In genomic region chr3:111906667-111907066, GRCh38 we compare ENCODE assay signal across 1 cellular context.
TF ChIP-seq lines count a peak whose summit lies in the region.

No MANE protein-coding gene starts in this region.

TF ChIP-seq in A549, 52 proteins besides CTCF, POLR2A, EP300 and RAD21 (continued from another document):
- no peak for TF ChIP-seq REST (IDR thresholded peaks at IDR 0.05)
- no peak for TF ChIP-seq HOXB5 (CRISPR knock-in tag; IDR thresholded peaks at IDR 0.05)
- TF ChIP-seq HOXB13 (CRISPR knock-in tag; IDR thresholded peaks at IDR 0.05; ENCODE audit: low read depth): no peak
- TF ChIP-seq SMC3 (IDR thresholded peaks at IDR 0.05): no peak
- TF ChIP-seq ZNF302 (CRISPR knock-in tag; IDR thresholded peaks at IDR 0.05): no peak
- no peak for TF ChIP-seq ZFP36 (IDR thresholded peaks at IDR 0.05; ENCODE audit: borderline replicate concordance, partially characterized antibody)
- TF ChIP-seq CHD2 (IDR thresholded peaks at IDR 0.05; ENCODE audit: low read length, partially characterized antibody): no peak
- no peak for TF ChIP-seq CHD4 (IDR thresholded peaks at IDR 0.05; ENCODE audit: borderline replicate concordance)
- TF ChIP-seq SREBF2 (IDR thresholded peaks at IDR 0.05): no peak
- no peak for TF ChIP-seq MAZ (IDR thresholded peaks at IDR 0.05; ENCODE audit: borderline replicate concordance, low read depth, low read length)
- TF ChIP-seq RFX5 (IDR thresholded peaks at IDR 0.05): no peak
- no peak for TF ChIP-seq EHF (CRISPR knock-in tag; IDR thresholded peaks at IDR 0.05)
- TF ChIP-seq ESRRA (IDR thresholded peaks at IDR 0.05; ENCODE audit: borderline replicate concordance, low read length): no peak
- no peak for TF ChIP-seq NR3C1 (IDR thresholded peaks at IDR 0.05)
- no peak for TF ChIP-seq PHF8 (IDR thresholded peaks at IDR 0.05; ENCODE audit: borderline replicate concordance, low read depth)
- TF ChIP-seq PBX3 (IDR thresholded peaks at IDR 0.05): no peak
TF ChIP-seq in A549: peak in this region for 0.
